Comparison of ENCODE assay signal across 21 cellular contexts in the genomic region with DNA sequence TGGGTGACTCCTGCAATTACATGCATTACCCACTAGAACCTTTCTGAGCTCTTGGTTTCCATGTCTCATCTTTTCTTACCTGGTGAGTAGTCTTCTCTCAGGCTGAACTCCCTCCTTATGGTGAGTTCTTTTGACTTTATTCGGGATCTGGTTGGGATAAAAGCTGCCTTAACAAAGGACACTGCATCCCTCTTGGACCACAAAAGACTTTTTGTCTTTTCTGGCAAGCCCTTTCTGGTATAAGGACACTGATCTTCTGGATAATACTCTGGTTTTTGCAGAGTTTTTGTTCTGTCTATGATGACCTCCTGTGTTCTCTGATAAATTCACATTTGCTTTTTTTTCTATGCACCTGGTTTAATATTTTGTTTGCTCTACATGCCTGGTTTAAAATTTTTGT.
DNase-seq lines count a peak whose midpoint lies in the region; ATAC-seq lines count a peak whose summit lies in the region.
"Had no signal": no experiment of that assay in that cellular context is flagged by ENCODE, and none has a peak within 500 bp of the region (broad histone marks: within the 10 kb centered on the region; RNA-seq: fewer than 3 reads in every experiment).

No MANE protein-coding gene starts in this region.

- no peak overlapping the region for H2BK120ac ChIP-seq in mesenchymal stem cell (ENCODE audit: low read depth, low read length)

- H3K4me3 ChIP-seq in mesenchymal stem cell (ENCODE audit: insufficient read depth in 1 of 2, low read depth in 1 of 2, low read length in 2 of 2): no peak overlapping the region
- H3K4me3 ChIP-seq: BLaER1 treated with 17β-estradiol and CSF1 and Interleukin-3, amounts not matched to agents 10 nM and 100 nM had no signal

- H3K4me1 ChIP-seq in mesenchymal stem cell (ENCODE audit: control insufficient read depth, insufficient read depth, low read depth, low read length): no peaks in the 10 kb centered on the region
- H3K4me1 ChIP-seq: BLaER1 treated with 17β-estradiol and CSF1 and Interleukin-3, amounts not matched to agents 10 nM and 100 nM had no signal

- no peak overlapping the region for H2BK5ac ChIP-seq in mesenchymal stem cell (ENCODE audit: low read depth, low read length, poor library complexity, severe bottlenecking)

- no peaks in the 10 kb centered on the region for H3K36me3 ChIP-seq in mesenchymal stem cell (ENCODE audit: control insufficient read depth in 1 of 2, insufficient read depth in 2 of 2, low read depth in 1 of 2, low read length in 2 of 2)
- H3K36me3 ChIP-seq: BLaER1 treated with 17β-estradiol and CSF1 and Interleukin-3, amounts not matched to agents 10 nM and 100 nM had no signal

- H3K4ac ChIP-seq in mesenchymal stem cell (ENCODE audit: low read depth in 1 of 2, low read length in 2 of 2): no peak overlapping the region

- H3K4me2 ChIP-seq in mesenchymal stem cell (ENCODE audit: low read length, poor library complexity, severe bottlenecking): no peak overlapping the region
- H3K4me2 ChIP-seq: BLaER1 treated with 17β-estradiol and CSF1 and Interleukin-3, amounts not matched to agents 10 nM and 100 nM had no signal

- peak; percentile 31 for DNase-seq in Ammon's horn (ENCODE audit: low spot score)
- peak; percentile 76 for DNase-seq in globus pallidus (ENCODE audit: low spot score)
- peak; percentile 82 for DNase-seq in pons (ENCODE audit: low spot score)
- DNase-seq in Kasumi-1 (lab: John Stamatoyannopoulos, UW): no peak
- no peak for DNase-seq in effector CD4-positive, alpha-beta T cell
- no peak for DNase-seq in mesenchymal stem cell
- DNase-seq: ACHN; Calu3; CD8-positive, alpha-beta T cell; DMS153; Karpas-422; NCI-H1048; NCI-H1417 treated with DMSO at 0.1 percent for 48 hours; NCI-H187; NCI-H446; NCI-H526; Right ventricle myocardium superior had no signal

- H3K18ac ChIP-seq in mesenchymal stem cell (ENCODE audit: low read depth in 1 of 2, low read length in 2 of 2): no peak overlapping the region

- H2AK5ac ChIP-seq in mesenchymal stem cell (ENCODE audit: low read length, severe bottlenecking): no peak overlapping the region

- no peak overlapping the region for H3K9ac ChIP-seq in mesenchymal stem cell (ENCODE audit: low read length)
- H3K9ac ChIP-seq: BLaER1 treated with 17β-estradiol and CSF1 and Interleukin-3, amounts not matched to agents 10 nM and 100 nM had no signal

- no peak overlapping the region for H4K8ac ChIP-seq in mesenchymal stem cell (ENCODE audit: low read length)

- no peak overlapping the region for H2BK12ac ChIP-seq in mesenchymal stem cell (ENCODE audit: low read length in 2 of 2)

- H3K9me3 ChIP-seq in mesenchymal stem cell (ENCODE audit: control insufficient read depth, low read length): peaks cover 2% of the 10 kb centered on the region
- H3K9me3 ChIP-seq: BLaER1 treated with 17β-estradiol and CSF1 and Interleukin-3, amounts not matched to agents 10 nM and 100 nM had no signal

- WGBS in mesenchymal stem cell: no CpG with 5 or more reads among the region's 1 CpG

- H3K14ac ChIP-seq in mesenchymal stem cell (ENCODE audit: low read length in 2 of 2): no peak overlapping the region

- H2AFZ ChIP-seq in mesenchymal stem cell (ENCODE audit: low read depth, low read length): no peak overlapping the region

- ATAC-seq in HG03520 (IDR thresholded peaks at IDR 0.05; ENCODE audit: unreplicated experiment): no peak
- ATAC-seq: CD8-positive, alpha-beta T cell had no signal

- H3K27me3 ChIP-seq in mesenchymal stem cell (ENCODE audit: control insufficient read depth in 1 of 2, insufficient read depth in 1 of 2, low read length in 2 of 2): no peaks in the 10 kb centered on the region
- H3K27me3 ChIP-seq: BLaER1 treated with 17β-estradiol and CSF1 and Interleukin-3, amounts not matched to agents 10 nM and 100 nM had no signal

- H3K23ac ChIP-seq in mesenchymal stem cell (ENCODE audit: low read length in 2 of 2): no peak overlapping the region

- peak overlapping the region; percentile 8 for H3K27ac ChIP-seq in angular gyrus (ENCODE audit: low read depth, low read length)
- H3K27ac ChIP-seq in mesenchymal stem cell (ENCODE audit: low read length, poor library complexity, severe bottlenecking): no peak overlapping the region
- H3K27ac ChIP-seq: 22Rv1; BLaER1 treated with 17β-estradiol and CSF1 and Interleukin-3, amounts not matched to agents 10 nM and 100 nM had no signal

- H4K91ac ChIP-seq in mesenchymal stem cell (ENCODE audit: low read length): no peak overlapping the region

- H2BK15ac ChIP-seq in mesenchymal stem cell (ENCODE audit: low read depth, poor library complexity, severe bottlenecking): no peak overlapping the region

- no peaks in the 10 kb centered on the region for H3K79me1 ChIP-seq in mesenchymal stem cell (replicated peaks; ENCODE audit: low read length, poor library complexity, severe bottlenecking)

Comparison
In these comparisons a context has a peak if more than half of its experiments do, and no peak if none do; other contexts are left out.
1. DNase-seq: peak in Ammon's horn (single experiment), globus pallidus (single experiment) and pons (single experiment); none in Kasumi-1 (0 of 2), effector CD4-positive, alpha-beta T cell (single experiment) and mesenchymal stem cell (single experiment).